In genomic region chr9:110752766-110753165, GRCh38 we compare ENCODE assay signal across 17 cellular contexts.
A peak's percentile ranks its signal among the peaks of the same experiment; 100 is the strongest.
DNase-seq lines count a peak whose midpoint lies in the region; ATAC-seq and TF ChIP-seq lines count a peak whose summit lies in the region.
"Had no signal": no experiment of that assay in that cellular context is flagged by ENCODE, and none has a peak within 500 bp of the region (broad histone marks: within the 10 kb centered on the region; RNA-seq: fewer than 3 reads in every experiment).

No MANE protein-coding gene starts in this region.

- H3K36me3 ChIP-seq in breast epithelium (no peaks in the 10 kb centered on the region), SK-N-SH (replicated peaks in 1 of 2; ENCODE audit: control insufficient read depth in 1 of 2, insufficient read depth in 2 of 2, low read length in 1 of 2) (no peaks in the 10 kb centered on the region), vagina (no peaks in the 10 kb centered on the region)
- H3K36me3 ChIP-seq: BLaER1, neutrophil, upper lobe of right lung had no signal

- H2AFZ ChIP-seq in SK-N-SH (ENCODE audit: low read depth): no peak overlapping the region

- POLR2A ChIA-PET in MCF 10A (lab: Yijun Ruan, JAX) (interaction anchor here (0.6 to 3.9 kb wide), 4 partner anchors 8 to 1328 kb away, joined by 3 to 27 read pairs (median 3); no protein-coding TSS in a partner anchor), SK-N-SH (lab: Yijun Ruan, JAX) (no interaction called here)

- peak; percentile 22 to 92; a peak in 2 of 4 replicates for TF ChIP-seq EP300 in SK-N-SH (IDR thresholded peaks at IDR 0.05; ENCODE audit: borderline replicate concordance in 1 of 2, low read depth in 1 of 2, low read length in 1 of 2)

- no peaks in the 10 kb centered on the region for H3K4me1 ChIP-seq in breast epithelium
- H3K4me1 ChIP-seq in SK-N-SH (ENCODE audit: control insufficient read depth in 1 of 2, insufficient read depth in 2 of 2, low read depth in 1 of 2, low read length in 1 of 2): peaks cover 15 to 28% of the 10 kb centered on the region in 2 experiments; a peak in 3 of 4 replicates
- peaks cover 11% of the 10 kb centered on the region for H3K4me1 ChIP-seq in vagina
- H3K4me1 ChIP-seq: upper lobe of right lung had no signal

- no peaks in the 10 kb centered on the region for H3K36me3 Mint-ChIP-seq in MCF 10A (ENCODE audit: insufficient read depth, unreplicated experiment)

- peaks cover 6% of the 10 kb centered on the region for H3K9me3 Mint-ChIP-seq in MCF 10A (ENCODE audit: unreplicated experiment)
- H3K9me3 Mint-ChIP-seq: activated B cell treated with CpG ODN at 0.5 μM for 24 hours had no signal

- no TSS peak for BruUV-seq in MCF 10A (replicated peaks; lab: Mats Ljungman, UMichigan)

- TF ChIP-seq POLR2A in breast epithelium (IDR thresholded peaks at IDR 0.05) (no peak), vagina (IDR thresholded peaks at IDR 0.05) (no peak)

- H3K4me3 Mint-ChIP-seq in MCF 10A (ENCODE audit: unreplicated experiment): peak overlapping the region; percentile 2
- H3K4me3 Mint-ChIP-seq: activated B cell treated with CpG ODN at 0.5 μM for 24 hours had no signal

- H3K79me2 ChIP-seq in SK-N-SH (ENCODE audit: insufficient read depth): no peaks in the 10 kb centered on the region

- no peak overlapping the region for H3K27ac ChIP-seq in breast epithelium
- H3K27ac ChIP-seq in SK-N-SH (ENCODE audit: low read depth in 2 of 2, low read length in 1 of 2): peak overlapping the region in 1 of 2 experiments; percentile 70; a peak in 2 of 4 replicates
- peak overlapping the region; percentile 49 for H3K27ac ChIP-seq in vagina
- H3K27ac ChIP-seq: BLaER1, neutrophil, upper lobe of right lung had no signal

- peak; percentile 98 for DNase-seq in MCF 10A (ENCODE audit: unreplicated experiment)
- no peak for DNase-seq in breast epithelium (ENCODE audit: low spot score in 2 of 2)
- no peak for DNase-seq in SK-N-SH
- DNase-seq in fibroblast of pulmonary artery (ENCODE audit: low read depth): peak; percentile 97
- no peak for DNase-seq in vagina (ENCODE audit: extremely low spot score in 2 of 2)
- DNase-seq in superior temporal gyrus (ENCODE audit: extremely low spot score): no peak
- no peak for DNase-seq in NCI-H187 (lab: John Stamatoyannopoulos, UW)
- DNase-seq: activated B cell treated with CpG ODN at 0.5 μM for 24 hours; activated effector memory CD4-positive, alpha-beta T cell treated with Interleukin-2 at 50 U/mL for 16 hours; effector CD8-positive, alpha-beta T cell; Karpas-422; NK-92 treated with Interleukin-12 subunit alpha and Interleukin-12 subunit beta, amount 100 ng/mL, for 24 hours; upper lobe of right lung had no signal

- intact Hi-C loops in MCF 10A (cut with micrococcal nuclease) (no loop called here), breast epithelium (cut with DNase I; ENCODE audit: low total_unique reads) (no loop called here), vagina (cut with DNase I) (loop anchor here (10.0 kb wide), 1 partner anchor 142 kb away; no protein-coding TSS in a partner anchor)

- H3F3A ChIP-seq in SK-N-SH (replicated peaks; ENCODE audit: insufficient read depth): peaks cover 14% of the 10 kb centered on the region

- H3K27me3 Mint-ChIP-seq in MCF 10A (ENCODE audit: insufficient read depth, unreplicated experiment): no peaks in the 10 kb centered on the region
- H3K27me3 Mint-ChIP-seq: activated B cell treated with CpG ODN at 0.5 μM for 24 hours had no signal

- no peak overlapping the region for H3K9ac ChIP-seq in SK-N-SH
- H3K9ac ChIP-seq: BLaER1 had no signal

- no peak for TF ChIP-seq RAD21 in SK-N-SH (IDR thresholded peaks at IDR 0.05; ENCODE audit: low read length)

- H3K27me3 ChIP-seq in breast epithelium (no peaks in the 10 kb centered on the region), SK-N-SH (ENCODE audit: insufficient read depth) (no peaks in the 10 kb centered on the region), vagina (no peaks in the 10 kb centered on the region)
- H3K27me3 ChIP-seq: BLaER1, neutrophil, upper lobe of right lung had no signal

- CTCF ChIA-PET in MCF 10A (lab: Yijun Ruan, JAX): no interaction called here
- CTCF ChIA-PET in SK-N-SH (lab: Yijun Ruan, JAX): no interaction called here

- ATAC-seq in HG03135 (IDR thresholded peaks at IDR 0.05; ENCODE audit: unreplicated experiment): no peak
- ATAC-seq: GM12878, upper lobe of right lung had no signal

- peaks cover 54% of the 10 kb centered on the region for H3K4me1 Mint-ChIP-seq in MCF 10A (ENCODE audit: insufficient read depth, unreplicated experiment)
- H3K4me1 Mint-ChIP-seq: activated B cell treated with CpG ODN at 0.5 μM for 24 hours had no signal

- H3K4me3 ChIP-seq in breast epithelium (no peak overlapping the region), SK-N-SH (ENCODE audit: low read depth in 2 of 2, low read length in 1 of 2) (no peak overlapping the region), fibroblast of pulmonary artery (replicated peaks; ENCODE audit: low read depth, low read length) (no peak overlapping the region), vagina (no peak overlapping the region)
- H3K4me3 ChIP-seq: BLaER1, GM12878, upper lobe of right lung had no signal

- TF ChIP-seq CTCF in MCF 10A (IDR thresholded peaks at IDR 0.05; ENCODE audit: unreplicated experiment) (no peak), breast epithelium (IDR thresholded peaks at IDR 0.05) (no peak), SK-N-SH (IDR thresholded peaks at IDR 0.05) (no peak), fibroblast of pulmonary artery (IDR thresholded peaks at IDR 0.05; ENCODE audit: low read length, missing control alignments) (no peak), vagina (IDR thresholded peaks at IDR 0.05) (no peak)

- peak overlapping the region; percentile 82 for H3K27ac Mint-ChIP-seq in MCF 10A (ENCODE audit: low read depth, unreplicated experiment)
- H3K27ac Mint-ChIP-seq: activated B cell treated with CpG ODN at 0.5 μM for 24 hours had no signal

- H4K20me1 ChIP-seq in SK-N-SH (ENCODE audit: insufficient read depth): no peaks in the 10 kb centered on the region
- H4K20me1 ChIP-seq: BLaER1 had no signal

- 37% methylated on average over 2 of the region's 2 CpGs for WGBS in SK-N-SH (ENCODE audit: low lambda C conversion rate)

- H3K9me3 ChIP-seq in breast epithelium (no peaks in the 10 kb centered on the region), SK-N-SH (no peaks in the 10 kb centered on the region), vagina (no peaks in the 10 kb centered on the region)
- H3K9me3 ChIP-seq: BLaER1, neutrophil, upper lobe of right lung had no signal

- H3K4me2 ChIP-seq in SK-N-SH: no peak overlapping the region; the same call in 1 of the 2 replicates
- H3K4me2 ChIP-seq: BLaER1 had no signal

- 0 out of 2 replicates have a peak, but pooled peaks cover 4% of the 10 kb centered on the region for H3K9me2 ChIP-seq in SK-N-SH

TF ChIP-seq in SK-N-SH, 30 proteins besides CTCF, POLR2A, EP300 and RAD21 (continues in another document):
- TF ChIP-seq TAF1 (IDR thresholded peaks at IDR 0.05; ENCODE audit: borderline replicate concordance, low read depth, low read length) (no peak; the same call in 1 of the 2 replicates), FOXM1 (IDR thresholded peaks at IDR 0.05; ENCODE audit: low read depth) (0 out of 2 replicates have a peak, but pooled peaks have one; percentile 58), NFIC (IDR thresholded peaks at IDR 0.05; ENCODE audit: borderline replicate concordance) (peak; percentile 97), MAX (IDR thresholded peaks at IDR 0.05; ENCODE audit: low read depth) (peak; percentile 72; the same call in 1 of the 2 replicates), PBX3 (IDR thresholded peaks at IDR 0.05) (peak; percentile 85), POLR2AphosphoS5 (IDR thresholded peaks at IDR 0.05; ENCODE audit: low read depth, low read length) (peak; percentile 64; the same call in 1 of the 2 replicates), ELF1 (IDR thresholded peaks at IDR 0.05) (peak; percentile 95), GABPA (IDR thresholded peaks at IDR 0.05; ENCODE audit: low read depth) (no peak), FOXJ3 (CRISPR knock-in tag; IDR thresholded peaks at IDR 0.05) (no peak), TCF12 (IDR thresholded peaks at IDR 0.05) (peak; percentile 91), TEAD4 (IDR thresholded peaks at IDR 0.05; ENCODE audit: borderline replicate concordance, insufficient read depth) (peak; percentile 65; the same call in 1 of the 2 replicates), ZBTB33 (IDR thresholded peaks at IDR 0.05; ENCODE audit: borderline replicate concordance, low read depth) (0 out of 2 replicates have a peak, but pooled peaks have one; percentile 72), MEF2A (IDR thresholded peaks at IDR 0.05; ENCODE audit: borderline replicate concordance, low read depth) (peak; percentile 69; the same call in 1 of the 2 replicates), RFX5 (IDR thresholded peaks at IDR 0.05; ENCODE audit: low read length) (no peak), FOSL2 (IDR thresholded peaks at IDR 0.05; ENCODE audit: borderline replicate concordance, low read depth) (peak; percentile 93), YY1 (IDR thresholded peaks at IDR 0.05; ENCODE audit: low read depth) (peak; percentile 39; the same call in 1 of the 2 replicates)

Comparison
In these comparisons a context has a peak if more than half of its experiments do, and no peak if none do; other contexts are left out.
1. DNase-seq: peak in MCF 10A (single experiment) and fibroblast of pulmonary artery (single experiment); none in breast epithelium (0 of 2), SK-N-SH (single experiment), vagina (0 of 2), superior temporal gyrus (single experiment) and NCI-H187 (0 of 2).